1 cellular context compared by ENCODE assay signal in the genomic region with DNA sequence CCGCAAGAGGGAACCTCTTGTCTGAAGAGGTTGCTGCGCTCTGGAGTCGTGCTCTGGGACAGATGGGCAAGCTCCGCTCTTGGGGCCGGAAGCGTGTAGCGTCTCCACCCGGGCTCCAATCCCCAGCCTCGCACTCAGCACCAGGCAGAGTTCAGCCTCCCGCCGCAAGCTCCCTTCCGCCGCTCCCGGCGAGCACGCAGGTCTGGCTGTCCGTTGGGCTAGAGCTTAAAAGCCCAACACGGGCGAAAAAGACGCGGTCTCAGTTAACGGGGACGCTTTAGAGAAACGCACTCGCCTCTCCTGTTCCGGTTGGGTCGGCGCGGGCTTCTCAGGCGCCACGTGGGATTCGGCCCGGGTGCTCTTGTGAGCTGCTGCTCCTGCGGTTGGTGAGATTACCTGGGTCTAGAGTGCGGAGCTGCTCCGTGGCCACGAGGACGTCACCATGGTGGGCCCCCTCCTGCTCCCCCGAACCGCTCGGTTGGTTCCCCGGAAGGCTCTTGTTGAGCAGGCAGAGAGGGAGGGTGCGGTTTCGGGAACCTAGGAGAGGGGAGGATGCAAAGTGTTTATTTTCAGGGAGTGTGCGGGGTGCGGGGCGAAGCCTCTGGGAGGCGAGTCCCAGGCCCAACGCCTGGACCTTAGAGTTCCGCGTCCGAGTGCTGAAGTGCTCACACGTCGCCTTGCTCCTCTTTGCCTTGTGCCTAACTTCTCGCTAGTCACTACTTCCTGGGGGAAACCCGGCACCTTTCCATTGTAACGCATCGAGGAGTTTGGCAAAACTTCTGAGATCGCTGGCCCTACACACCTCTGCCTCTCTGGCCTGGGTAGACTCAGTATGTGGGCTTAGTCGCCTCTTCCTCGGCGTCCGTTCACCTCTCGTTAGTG.
A peak's percentile ranks its signal among the peaks of the same experiment; 100 is the strongest.
TF ChIP-seq lines count a peak whose summit lies in the region.

A gene (plus strand): TSS at position 331 of the 882 bp plus-strand sequence. CDS start 112 bp downstream, at position 443.

TF ChIP-seq in HEK293, 187 proteins besides CTCF, POLR2A, EP300 and RAD21 (continued from another document and continues in another):
- peak; percentile 85 for TF ChIP-seq ZXDB (tag by site-specific recombination; IDR thresholded peaks at IDR 0.05)
- TF ChIP-seq, protein P1, sequence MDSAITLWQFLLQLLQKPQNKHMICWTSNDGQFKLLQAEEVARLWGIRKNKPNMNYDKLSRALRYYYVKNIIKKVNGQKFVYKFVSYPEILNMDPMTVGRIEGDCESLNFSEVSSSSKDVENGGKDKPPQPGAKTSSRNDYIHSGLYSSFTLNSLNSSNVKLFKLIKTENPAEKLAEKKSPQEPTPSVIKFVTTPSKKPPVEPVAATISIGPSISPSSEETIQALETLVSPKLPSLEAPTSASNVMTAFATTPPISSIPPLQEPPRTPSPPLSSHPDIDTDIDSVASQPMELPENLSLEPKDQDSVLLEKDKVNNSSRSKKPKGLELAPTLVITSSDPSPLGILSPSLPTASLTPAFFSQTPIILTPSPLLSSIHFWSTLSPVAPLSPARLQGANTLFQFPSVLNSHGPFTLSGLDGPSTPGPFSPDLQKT (IDR thresholded peaks at IDR 0.05; ENCODE audit: borderline replicate concordance, low read depth, low read length) = no peak; the same call in 1 of the 2 replicates
- TF ChIP-seq MZF1 (tag by site-specific recombination; IDR thresholded peaks at IDR 0.05; ENCODE audit: borderline replicate concordance) = peak; percentile 71; the same call in 1 of the 2 replicates
- peak; percentile 87 for TF ChIP-seq ZNF501 (tag by site-specific recombination; IDR thresholded peaks at IDR 0.05)
- no peak for TF ChIP-seq ZNF555 (tag by site-specific recombination; conservative IDR thresholded peaks at IDR 0.05)
- TF ChIP-seq ZNF629 (tag by site-specific recombination; IDR thresholded peaks at IDR 0.05) = peak; percentile 63; the same call in 1 of the 2 replicates
- TF ChIP-seq ZNF776 (tag by site-specific recombination; IDR thresholded peaks at IDR 0.05; ENCODE audit: borderline replicate concordance) = no peak
- TF ChIP-seq ZNF350 (tag by site-specific recombination; IDR thresholded peaks at IDR 0.05) = no peak
- no peak for TF ChIP-seq ZNF132 (tag by site-specific recombination; IDR thresholded peaks at IDR 0.05; ENCODE audit: borderline replicate concordance)
- no peak for TF ChIP-seq ZNF473 (tag by site-specific recombination; IDR thresholded peaks at IDR 0.05)
- TF ChIP-seq, protein P2, sequence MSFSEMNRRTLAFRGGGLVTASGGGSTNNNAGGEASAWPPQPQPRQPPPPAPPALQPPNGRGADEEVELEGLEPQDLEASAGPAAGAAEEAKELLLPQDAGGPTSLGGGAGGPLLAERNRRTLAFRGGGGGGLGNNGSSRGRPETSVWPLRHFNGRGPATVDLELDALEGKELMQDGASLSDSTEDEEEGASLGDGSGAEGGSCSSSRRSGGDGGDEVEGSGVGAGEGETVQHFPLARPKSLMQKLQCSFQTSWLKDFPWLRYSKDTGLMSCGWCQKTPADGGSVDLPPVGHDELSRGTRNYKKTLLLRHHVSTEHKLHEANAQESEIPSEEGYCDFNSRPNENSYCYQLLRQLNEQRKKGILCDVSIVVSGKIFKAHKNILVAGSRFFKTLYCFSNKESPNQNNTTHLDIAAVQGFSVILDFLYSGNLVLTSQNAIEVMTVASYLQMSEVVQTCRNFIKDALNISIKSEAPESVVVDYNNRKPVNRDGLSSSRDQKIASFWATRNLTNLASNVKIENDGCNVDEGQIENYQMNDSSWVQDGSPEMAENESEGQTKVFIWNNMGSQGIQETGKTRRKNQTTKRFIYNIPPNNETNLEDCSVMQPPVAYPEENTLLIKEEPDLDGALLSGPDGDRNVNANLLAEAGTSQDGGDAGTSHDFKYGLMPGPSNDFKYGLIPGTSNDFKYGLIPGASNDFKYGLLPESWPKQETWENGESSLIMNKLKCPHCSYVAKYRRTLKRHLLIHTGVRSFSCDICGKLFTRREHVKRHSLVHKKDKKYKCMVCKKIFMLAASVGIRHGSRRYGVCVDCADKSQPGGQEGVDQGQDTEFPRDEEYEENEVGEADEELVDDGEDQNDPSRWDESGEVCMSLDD (tag by site-specific recombination; IDR thresholded peaks at IDR 0.05) = peak; percentile 61; the same call in 1 of the 2 replicates
- TF ChIP-seq ZNF571 (tag by site-specific recombination; IDR thresholded peaks at IDR 0.05) = no peak
- TF ChIP-seq ZNF114 (tag by site-specific recombination; IDR thresholded peaks at IDR 0.05) = no peak
- no peak for TF ChIP-seq IKZF3 (tag by site-specific recombination; IDR thresholded peaks at IDR 0.05)
- no peak for TF ChIP-seq TCF7L2 (IDR thresholded peaks at IDR 0.05; ENCODE audit: borderline replicate concordance, low read depth, low read length)
- TF ChIP-seq ZNF530 (tag by site-specific recombination; IDR thresholded peaks at IDR 0.05; ENCODE audit: low read depth) = no peak
- TF ChIP-seq, protein P3, sequence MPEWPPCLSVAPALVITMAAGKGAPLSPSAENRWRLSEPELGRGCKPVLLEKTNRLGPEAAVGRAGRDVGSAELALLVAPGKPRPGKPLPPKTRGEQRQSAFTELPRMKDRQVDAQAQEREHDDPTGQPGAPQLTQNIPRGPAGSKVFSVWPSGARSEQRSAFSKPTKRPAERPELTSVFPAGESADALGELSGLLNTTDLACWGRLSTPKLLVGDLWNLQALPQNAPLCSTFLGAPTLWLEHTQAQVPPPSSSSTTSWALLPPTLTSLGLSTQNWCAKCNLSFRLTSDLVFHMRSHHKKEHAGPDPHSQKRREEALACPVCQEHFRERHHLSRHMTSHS (tag by site-specific recombination; IDR thresholded peaks at IDR 0.05) = no peak
- TF ChIP-seq ZNF585B (tag by site-specific recombination; IDR thresholded peaks at IDR 0.05) = no peak
- no peak for TF ChIP-seq MYNN (tag by site-specific recombination; IDR thresholded peaks at IDR 0.05; ENCODE audit: borderline replicate concordance)
- TF ChIP-seq ZBTB17 (tag by site-specific recombination; IDR thresholded peaks at IDR 0.05) = peak; percentile 91
- no peak for TF ChIP-seq ZNF510 (tag by site-specific recombination; IDR thresholded peaks at IDR 0.05; ENCODE audit: insufficient replicate concordance)
- TF ChIP-seq GLI4 (tag by site-specific recombination; IDR thresholded peaks at IDR 0.05) = no peak
- TF ChIP-seq ZNF544 (tag by site-specific recombination; IDR thresholded peaks at IDR 0.05) = no peak
- TF ChIP-seq TRIM28 (IDR thresholded peaks at IDR 0.05; ENCODE audit: borderline replicate concordance, low read length) = peak; percentile 77; the same call in 1 of the 2 replicates
- TF ChIP-seq SCRT2 (tag by site-specific recombination; IDR thresholded peaks at IDR 0.05) = no peak
- TF ChIP-seq, protein P4, sequence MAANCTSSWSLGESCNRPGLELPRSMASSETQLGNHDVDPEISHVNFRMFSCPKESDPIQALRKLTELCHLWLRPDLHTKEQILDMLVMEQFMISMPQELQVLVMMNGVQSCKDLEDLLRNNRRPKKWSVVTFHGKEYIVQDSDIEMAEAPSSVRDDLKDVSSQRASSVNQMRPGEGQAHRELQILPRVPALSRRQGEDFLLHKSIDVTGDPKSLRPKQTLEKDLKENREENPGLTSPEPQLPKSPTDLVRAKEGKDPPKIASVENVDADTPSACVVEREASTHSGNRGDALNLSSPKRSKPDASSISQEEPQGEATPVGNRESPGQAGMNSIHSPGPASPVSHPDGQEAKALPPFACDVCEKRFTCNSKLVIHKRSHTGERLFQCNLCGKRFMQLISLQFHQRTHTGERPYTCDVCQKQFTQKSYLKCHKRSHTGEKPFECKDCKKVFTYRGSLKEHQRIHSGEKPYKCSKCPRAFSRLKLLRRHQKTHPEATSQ (tag by site-specific recombination; IDR thresholded peaks at IDR 0.05) = no peak
- TF ChIP-seq, protein P5, sequence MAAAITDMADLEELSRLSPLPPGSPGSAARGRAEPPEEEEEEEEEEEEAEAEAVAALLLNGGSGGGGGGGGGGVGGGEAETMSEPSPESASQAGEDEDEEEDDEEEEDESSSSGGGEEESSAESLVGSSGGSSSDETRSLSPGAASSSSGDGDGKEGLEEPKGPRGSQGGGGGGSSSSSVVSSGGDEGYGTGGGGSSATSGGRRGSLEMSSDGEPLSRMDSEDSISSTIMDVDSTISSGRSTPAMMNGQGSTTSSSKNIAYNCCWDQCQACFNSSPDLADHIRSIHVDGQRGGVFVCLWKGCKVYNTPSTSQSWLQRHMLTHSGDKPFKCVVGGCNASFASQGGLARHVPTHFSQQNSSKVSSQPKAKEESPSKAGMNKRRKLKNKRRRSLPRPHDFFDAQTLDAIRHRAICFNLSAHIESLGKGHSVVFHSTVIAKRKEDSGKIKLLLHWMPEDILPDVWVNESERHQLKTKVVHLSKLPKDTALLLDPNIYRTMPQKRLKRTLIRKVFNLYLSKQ (tag by site-specific recombination; IDR thresholded peaks at IDR 0.05; ENCODE audit: borderline replicate concordance) = no peak
- no peak for TF ChIP-seq ZNF155 (tag by site-specific recombination; IDR thresholded peaks at IDR 0.05)
- no peak for TF ChIP-seq ZNF366 (tag by site-specific recombination; conservative IDR thresholded peaks at IDR 0.05)
- TF ChIP-seq ZBTB20 (tag by site-specific recombination; IDR thresholded peaks at IDR 0.05) = peak; percentile 59; the same call in 1 of the 2 replicates
- no peak for TF ChIP-seq ZNF707 (tag by site-specific recombination; IDR thresholded peaks at IDR 0.05)
- TF ChIP-seq, protein P6, sequence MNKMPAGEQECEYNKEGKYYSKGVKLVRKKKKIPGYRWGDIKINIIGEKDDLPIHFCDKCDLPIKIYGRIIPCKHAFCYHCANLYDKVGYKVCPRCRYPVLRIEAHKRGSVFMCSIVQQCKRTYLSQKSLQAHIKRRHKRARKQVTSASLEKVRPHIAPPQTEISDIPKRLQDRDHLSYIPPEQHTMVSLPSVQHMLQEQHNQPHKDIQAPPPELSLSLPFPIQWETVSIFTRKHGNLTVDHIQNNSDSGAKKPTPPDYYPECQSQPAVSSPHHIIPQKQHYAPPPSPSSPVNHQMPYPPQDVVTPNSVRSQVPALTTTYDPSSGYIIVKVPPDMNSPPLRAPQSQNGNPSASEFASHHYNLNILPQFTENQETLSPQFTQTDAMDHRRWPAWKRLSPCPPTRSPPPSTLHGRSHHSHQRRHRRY (tag by site-specific recombination; IDR thresholded peaks at IDR 0.05) = no peak
- no peak for TF ChIP-seq ZNF221 (tag by site-specific recombination; IDR thresholded peaks at IDR 0.05; ENCODE audit: borderline replicate concordance)
- TF ChIP-seq ZNF133 (tag by site-specific recombination; IDR thresholded peaks at IDR 0.05) = no peak
- TF ChIP-seq ZNF558 (tag by site-specific recombination; IDR thresholded peaks at IDR 0.05) = 0 out of 2 replicates have a peak, but pooled peaks have one; percentile 29
- TF ChIP-seq PRDM1 (tag by site-specific recombination; IDR thresholded peaks at IDR 0.05) = no peak
- no peak for TF ChIP-seq ZNF560 (tag by site-specific recombination; IDR thresholded peaks at IDR 0.05; ENCODE audit: borderline replicate concordance)
- TF ChIP-seq, protein P7, sequence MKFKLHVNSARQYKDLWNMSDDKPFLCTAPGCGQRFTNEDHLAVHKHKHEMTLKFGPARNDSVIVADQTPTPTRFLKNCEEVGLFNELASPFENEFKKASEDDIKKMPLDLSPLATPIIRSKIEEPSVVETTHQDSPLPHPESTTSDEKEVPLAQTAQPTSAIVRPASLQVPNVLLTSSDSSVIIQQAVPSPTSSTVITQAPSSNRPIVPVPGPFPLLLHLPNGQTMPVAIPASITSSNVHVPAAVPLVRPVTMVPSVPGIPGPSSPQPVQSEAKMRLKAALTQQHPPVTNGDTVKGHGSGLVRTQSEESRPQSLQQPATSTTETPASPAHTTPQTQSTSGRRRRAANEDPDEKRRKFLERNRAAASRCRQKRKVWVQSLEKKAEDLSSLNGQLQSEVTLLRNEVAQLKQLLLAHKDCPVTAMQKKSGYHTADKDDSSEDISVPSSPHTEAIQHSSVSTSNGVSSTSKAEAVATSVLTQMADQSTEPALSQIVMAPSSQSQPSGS (tag by site-specific recombination; IDR thresholded peaks at IDR 0.05; ENCODE audit: low read depth) = no peak
- no peak for TF ChIP-seq ZNF23 (tag by site-specific recombination; IDR thresholded peaks at IDR 0.05; ENCODE audit: borderline replicate concordance)
- peak; percentile 60 for TF ChIP-seq SP2 (tag by site-specific recombination; IDR thresholded peaks at IDR 0.05)
- peak; percentile 46; the same call in 1 of the 2 replicates for TF ChIP-seq ZNF394 (tag by site-specific recombination; IDR thresholded peaks at IDR 0.05; ENCODE audit: borderline replicate concordance)
- peak; percentile 75 for TF ChIP-seq GLIS2 (tag by site-specific recombination; IDR thresholded peaks at IDR 0.05)
- TF ChIP-seq KLF1 (tag by site-specific recombination; IDR thresholded peaks at IDR 0.05) = 0 out of 2 replicates have a peak, but pooled peaks have one; percentile 11
- no peak for TF ChIP-seq ZBTB7A (tag by site-specific recombination; IDR thresholded peaks at IDR 0.05; ENCODE audit: low read depth)
- no peak for TF ChIP-seq ZFHX2 (tag by site-specific recombination; conservative IDR thresholded peaks at IDR 0.05)
- no peak for TF ChIP-seq KLF10 (tag by site-specific recombination; IDR thresholded peaks at IDR 0.05)
- peak; percentile 71 for TF ChIP-seq ZNF335 (tag by site-specific recombination; conservative IDR thresholded peaks at IDR 0.05)
- TF ChIP-seq, protein P8, sequence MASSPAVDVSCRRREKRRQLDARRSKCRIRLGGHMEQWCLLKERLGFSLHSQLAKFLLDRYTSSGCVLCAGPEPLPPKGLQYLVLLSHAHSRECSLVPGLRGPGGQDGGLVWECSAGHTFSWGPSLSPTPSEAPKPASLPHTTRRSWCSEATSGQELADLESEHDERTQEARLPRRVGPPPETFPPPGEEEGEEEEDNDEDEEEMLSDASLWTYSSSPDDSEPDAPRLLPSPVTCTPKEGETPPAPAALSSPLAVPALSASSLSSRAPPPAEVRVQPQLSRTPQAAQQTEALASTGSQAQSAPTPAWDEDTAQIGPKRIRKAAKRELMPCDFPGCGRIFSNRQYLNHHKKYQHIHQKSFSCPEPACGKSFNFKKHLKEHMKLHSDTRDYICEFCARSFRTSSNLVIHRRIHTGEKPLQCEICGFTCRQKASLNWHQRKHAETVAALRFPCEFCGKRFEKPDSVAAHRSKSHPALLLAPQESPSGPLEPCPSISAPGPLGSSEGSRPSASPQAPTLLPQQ (tag by site-specific recombination; IDR thresholded peaks at IDR 0.05) = peak; percentile 97
- no peak for TF ChIP-seq ZNF266 (tag by site-specific recombination; IDR thresholded peaks at IDR 0.05; ENCODE audit: low read depth)
- TF ChIP-seq, protein P9, sequence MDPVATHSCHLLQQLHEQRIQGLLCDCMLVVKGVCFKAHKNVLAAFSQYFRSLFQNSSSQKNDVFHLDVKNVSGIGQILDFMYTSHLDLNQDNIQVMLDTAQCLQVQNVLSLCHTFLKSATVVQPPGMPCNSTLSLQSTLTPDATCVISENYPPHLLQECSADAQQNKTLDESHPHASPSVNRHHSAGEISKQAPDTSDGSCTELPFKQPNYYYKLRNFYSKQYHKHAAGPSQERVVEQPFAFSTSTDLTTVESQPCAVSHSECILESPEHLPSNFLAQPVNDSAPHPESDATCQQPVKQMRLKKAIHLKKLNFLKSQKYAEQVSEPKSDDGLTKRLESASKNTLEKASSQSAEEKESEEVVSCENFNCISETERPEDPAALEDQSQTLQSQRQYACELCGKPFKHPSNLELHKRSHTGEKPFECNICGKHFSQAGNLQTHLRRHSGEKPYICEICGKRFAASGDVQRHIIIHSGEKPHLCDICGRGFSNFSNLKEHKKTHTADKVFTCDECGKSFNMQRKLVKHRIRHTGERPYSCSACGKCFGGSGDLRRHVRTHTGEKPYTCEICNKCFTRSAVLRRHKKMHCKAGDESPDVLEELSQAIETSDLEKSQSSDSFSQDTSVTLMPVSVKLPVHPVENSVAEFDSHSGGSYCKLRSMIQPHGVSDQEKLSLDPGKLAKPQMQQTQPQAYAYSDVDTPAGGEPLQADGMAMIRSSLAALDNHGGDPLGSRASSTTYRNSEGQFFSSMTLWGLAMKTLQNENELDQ (tag by site-specific recombination; IDR thresholded peaks at IDR 0.05; ENCODE audit: low read depth) = no peak
- TF ChIP-seq ZNF626 (tag by site-specific recombination; IDR thresholded peaks at IDR 0.05) = no peak
- no peak for TF ChIP-seq YY2 (tag by site-specific recombination; IDR thresholded peaks at IDR 0.05)
